ENCODE assay signal across 24 cellular contexts in the genomic region with DNA sequence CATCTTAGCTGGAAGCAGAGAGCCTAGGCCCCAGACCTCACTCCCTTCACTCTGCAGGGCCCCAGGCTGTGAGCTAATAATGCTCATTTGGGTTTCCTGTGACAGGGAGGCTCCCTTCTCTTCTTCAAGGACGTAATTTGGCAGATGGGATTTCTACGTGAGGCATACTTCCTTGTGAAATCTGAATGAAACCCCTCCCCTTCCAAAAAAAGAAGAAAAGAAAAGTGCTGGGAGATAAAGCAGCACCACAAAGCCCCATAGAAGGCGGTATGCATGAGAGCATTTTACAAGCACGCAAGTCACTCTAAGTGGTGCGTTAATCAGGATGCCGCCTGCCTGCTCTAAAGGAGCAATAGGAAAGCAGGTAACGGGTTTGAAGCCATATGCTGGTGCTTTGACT. TPM values are rescaled to one million over a fixed set of nuclear protein-coding genes. Genes with fewer than 3 reads are reported as not detected.
DNase-seq lines count a peak whose midpoint lies in the region; TF ChIP-seq lines count a peak whose summit lies in the region.
"Had no signal": no experiment of that assay in that cellular context is flagged by ENCODE, and none has a peak within 500 bp of the region (broad histone marks: within the 10 kb centered on the region; RNA-seq: fewer than 3 reads in every experiment).

No MANE protein-coding gene starts in this region.

- intact Hi-C loops in sigmoid colon (cut with DNase I), result loop anchor here (2.0 kb wide), 1 partner anchor 183 kb away; no protein-coding TSS in a partner anchor

- no peaks in the 10 kb centered on the region for H3K36me3 Mint-ChIP-seq in neural crest cell (ENCODE audit: low read depth)

- TF ChIP-seq EP300 in sigmoid colon (IDR thresholded peaks at IDR 0.05), result no peak

- H3K27ac Mint-ChIP-seq in neural crest cell (ENCODE audit: unreplicated experiment), result peak overlapping the region; percentile 14

- WGBS in sigmoid colon, 2 donors, result 82 to 85% methylated on average over 7 of the region's 7 CpGs

- TF ChIP-seq CTCF in neural crest cell (conservative IDR thresholded peaks at IDR 0.05) (no peak), sigmoid colon (IDR thresholded peaks at IDR 0.05) (no peak)

- no peak overlapping the region for H3K4me3 Mint-ChIP-seq in neural crest cell

- no peak overlapping the region for H3K4me3 ChIP-seq in sigmoid colon
- H3K4me3 ChIP-seq: A549, adrenal gland, esophagus muscularis mucosa, left lung, upper lobe of left lung had no signal

- H3K9me3 Mint-ChIP-seq in neural crest cell, result no peaks in the 10 kb centered on the region

- H3K9me3 ChIP-seq in sigmoid colon, result no peaks in the 10 kb centered on the region
- H3K9me3 ChIP-seq: A549, adrenal gland, esophagus muscularis mucosa, left lung, SK-N-SH, upper lobe of left lung had no signal

- H3K36me3 ChIP-seq in sigmoid colon, result no peaks in the 10 kb centered on the region
- H3K36me3 ChIP-seq: adrenal gland, esophagus muscularis mucosa, left lung, upper lobe of left lung had no signal

- DNase-seq in NCI-H2107 treated with DMSO at 0.1 percent for 48 hours (lab: John Stamatoyannopoulos, UW; ENCODE audit: unreplicated experiment) (peak; percentile 10), NCI-H2107 (lab: John Stamatoyannopoulos, UW) (no peak), NCI-H524 (lab: John Stamatoyannopoulos, UW) (peak; percentile 36 to 77), neural crest cell (ENCODE audit: low read depth, low spot score) (no peak), sigmoid colon (no peak)
- DNase-seq in activated CD8-positive, alpha-beta memory T cell treated with anti-CD3 and anti-CD28 coated beads for 24 hours, result no peak
- DNase-seq: activated CD4-positive, alpha-beta T cell treated with anti-CD3 and anti-CD28 coated beads for 1 hour; activated effector memory CD4-positive, alpha-beta T cell treated with Interleukin-2 at 50 U/mL for 16 hours; adrenal gland; C1 segment of cervical spinal cord; caudate nucleus; GOT3; left lung; NCI-H1105; occipital lobe; right cardiac atrium; SK-N-SH; stimulated activated naive CD4-positive, alpha-beta T cell treated with Interleukin-2 at 50 U/mL for 16 hours; T1000; upper lobe of left lung had no signal

- no peak overlapping the region for H3K27ac ChIP-seq in sigmoid colon
- H3K27ac ChIP-seq: adrenal gland, esophagus muscularis mucosa, KMS-11, left lung, upper lobe of left lung had no signal

- TF ChIP-seq POLR2A in sigmoid colon (IDR thresholded peaks at IDR 0.05), result no peak

- H3K4me1 Mint-ChIP-seq in neural crest cell, result peaks cover 33% of the 10 kb centered on the region

- H3K4me1 ChIP-seq in sigmoid colon, result no peaks in the 10 kb centered on the region
- H3K4me1 ChIP-seq: adrenal gland, upper lobe of left lung had no signal

- no peaks in the 10 kb centered on the region for H3K27me3 Mint-ChIP-seq in neural crest cell (ENCODE audit: low read depth)

- peaks cover 0 to 4% (median 0%) of the 10 kb centered on the region in 3 donors for H3K27me3 ChIP-seq in sigmoid colon
- H3K27me3 ChIP-seq: adrenal gland, esophagus muscularis mucosa, left lung, upper lobe of left lung had no signal

RNA-seq across cellular contexts. Expression of a gene that starts 5.7 kb away (rescaled TPM):
- total RNA-seq in neural crest cell (14.3 and 15.5 TPM in 2 replicates), sigmoid colon (under 1 TPM in 1 of 4 donors, not detected in 3; 0.36 TPM)
- polyA plus RNA-seq in sigmoid colon, result under 1 TPM in 1 of 3 donors, not detected in 2; 0.07 TPM
- total RNA-seq: esophagus muscularis mucosa, left lung, mononuclear cell, occipital lobe, right cardiac atrium, upper lobe of left lung had no signal
- polyA plus RNA-seq: SK-N-SH had no signal

RNA-seq across cellular contexts. Expression of a gene that starts 8.1 kb away (rescaled TPM):
- total RNA-seq in neural crest cell, result 280 TPM in 2 replicates
- total RNA-seq in sigmoid colon, result 10 to 100 TPM; 51.4 to 61.1 (median 56.5) TPM
- 10 to 100 TPM; 30.5 to 91.3 (median 39.6) TPM for polyA plus RNA-seq in sigmoid colon

RNA-seq across cellular contexts. Expression of a gene that starts 19.1 kb away (rescaled TPM):
- total RNA-seq in neural crest cell, result 105 and 114 TPM in 2 replicates
- 10 to 100 TPM; 26.4 to 51.2 (median 37.8) TPM for total RNA-seq in sigmoid colon
- 100 to 1,000 TPM in 1 of 3 donors, 10 to 100 TPM in 2; 43.8 to 133 (median 68.4) TPM for polyA plus RNA-seq in sigmoid colon

RNA-seq across cellular contexts. Expression of a gene that starts 37.1 kb away (rescaled TPM):
- not detected in 2 replicates for total RNA-seq in neural crest cell
- not detected for total RNA-seq in sigmoid colon
- not detected for polyA plus RNA-seq in sigmoid colon
- total RNA-seq: adrenal gland, esophagus muscularis mucosa, left lung, mononuclear cell, right cardiac atrium, upper lobe of left lung had no signal
- polyA plus RNA-seq: A549, adrenal gland, right cardiac atrium, SK-N-SH had no signal

RNA-seq across cellular contexts. Expression of a gene that starts 46.6 kb away (rescaled TPM):
- total RNA-seq in neural crest cell (0.23 TPM in 1 of 2 replicates, not detected in the other), sigmoid colon (not detected)
- polyA plus RNA-seq in sigmoid colon, result not detected
- total RNA-seq: occipital lobe had no signal
- polyA plus RNA-seq: A549, SK-N-SH had no signal

Comparison
In these comparisons a context has a peak if more than half of its experiments do, and no peak if none do; other contexts are left out.
1. DNase-seq: peak in NCI-H2107 treated with DMSO at 0.1 percent for 48 hours (single experiment) and NCI-H524 (2 of 2); none in NCI-H2107 (single experiment), neural crest cell (single experiment), sigmoid colon (single experiment) and activated CD8-positive, alpha-beta memory T cell treated with anti-CD3 and anti-CD28 coated beads for 24 hours (single experiment).
2. RNA of a gene that starts 5.7 kb away (total RNA-seq): 14.3 to 15.5 TPM in neural crest cell; 0.36 TPM in sigmoid colon; every median in the first group is over 10 times any median in the second.